ENCODE assay signal across 12 cellular contexts in the genomic region with DNA sequence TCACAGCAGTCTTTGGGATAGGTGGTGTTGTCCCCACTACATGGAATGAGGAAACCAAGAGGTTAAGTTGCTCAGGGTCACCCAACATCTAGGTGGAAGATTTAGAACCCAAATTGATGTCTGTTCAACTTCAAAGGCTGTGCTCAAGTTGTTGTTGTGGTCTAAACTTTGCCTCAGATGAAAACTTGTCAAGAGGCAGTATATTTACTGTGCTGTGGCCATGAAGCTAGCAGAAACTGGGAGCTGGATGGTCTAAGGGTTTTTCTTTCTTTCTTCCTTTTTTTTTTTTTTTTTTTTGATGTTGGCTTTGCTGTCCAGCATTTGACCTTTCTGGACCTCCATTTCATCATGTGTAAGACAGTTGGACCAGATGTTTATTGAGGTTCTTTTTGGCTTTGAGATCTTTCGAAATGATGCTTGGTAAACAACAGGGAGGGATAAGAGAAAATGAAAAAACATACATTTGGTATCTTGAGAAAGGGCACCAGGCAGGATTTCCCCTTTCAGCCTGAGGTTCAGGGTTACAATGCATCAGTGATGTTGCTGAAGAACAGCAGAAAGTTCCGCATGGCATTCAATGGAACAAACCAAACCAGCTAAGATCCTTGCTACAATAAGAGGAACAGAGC.
DNase-seq lines count a peak whose midpoint lies in the region; ATAC-seq lines count a peak whose summit lies in the region.
"Had no signal": no experiment of that assay in that cellular context is flagged by ENCODE, and none has a peak within 500 bp of the region (broad histone marks: within the 10 kb centered on the region; RNA-seq: fewer than 3 reads in every experiment).

No MANE protein-coding gene starts in this region.

- DNase-seq in MV-4-11 (lab: John Stamatoyannopoulos, UW) (peak; percentile 90), iris pigment epithelial cell (ENCODE audit: low read depth) (peak; percentile 16), medulla oblongata (ENCODE audit: extremely low spot score) (no peak), GF-D8 (lab: John Stamatoyannopoulos, UW) (no peak), mesendoderm (no peak)
- DNase-seq: effector memory CD4-positive, alpha-beta T cell; NCI-H1436 treated with DMSO at 0.1 percent for 48 hours had no signal

- H3K4me3 ChIP-seq in mesendoderm (ENCODE audit: low read length) = no peak overlapping the region
- H3K4me3 ChIP-seq: tibial nerve had no signal

- H3K27me3 ChIP-seq in mesendoderm (ENCODE audit: insufficient read depth, low read length, poor library complexity) = no peaks in the 10 kb centered on the region
- H3K27me3 ChIP-seq: tibial nerve had no signal

- no peak overlapping the region for H3K56ac ChIP-seq in mesendoderm (ENCODE audit: low read length)

- H3K79me2 ChIP-seq in mesendoderm (ENCODE audit: control insufficient read depth, insufficient read depth, low read length) = no peaks in the 10 kb centered on the region

- no peak overlapping the region for H3K23ac ChIP-seq in mesendoderm (ENCODE audit: low read length)

- WGBS in mesendoderm (ENCODE audit: extremely low coverage, insufficient coverage, low lambda C conversion rate) = no CpG with 5 or more reads among the region's 2 CpGs

- H3K4me2 ChIP-seq in mesendoderm (ENCODE audit: low read length) = no peak overlapping the region

- H3K79me1 ChIP-seq in mesendoderm (ENCODE audit: low read length) = no peaks in the 10 kb centered on the region

- H4K5ac ChIP-seq in mesendoderm (ENCODE audit: low read length) = no peak overlapping the region

- no peak overlapping the region for H2BK15ac ChIP-seq in mesendoderm (replicated peaks; ENCODE audit: low read depth)

- no peak overlapping the region for H3K27ac ChIP-seq in mesendoderm (ENCODE audit: low read depth, low read length)
- H3K27ac ChIP-seq: tibial nerve had no signal

- H2BK120ac ChIP-seq in mesendoderm (ENCODE audit: low read depth, low read length) = no peak overlapping the region

- H3K4ac ChIP-seq in mesendoderm (ENCODE audit: low read depth, low read length) = no peak overlapping the region

- no peaks in the 10 kb centered on the region for H3K36me3 ChIP-seq in mesendoderm (ENCODE audit: control insufficient read depth, insufficient read depth, low read length)
- H3K36me3 ChIP-seq: tibial nerve had no signal

- no peaks in the 10 kb centered on the region for H3K4me1 ChIP-seq in mesendoderm (ENCODE audit: control insufficient read depth, low read depth, low read length)
- H3K4me1 ChIP-seq: tibial nerve had no signal

- H2BK5ac ChIP-seq in mesendoderm (ENCODE audit: low read length) = no peak overlapping the region

- no peak overlapping the region for H2AK5ac ChIP-seq in mesendoderm (ENCODE audit: low read length)

- no peak overlapping the region for H3K9ac ChIP-seq in mesendoderm (ENCODE audit: low read length)

- no peak overlapping the region for H4K8ac ChIP-seq in mesendoderm (ENCODE audit: low read depth, low read length)

- H3K18ac ChIP-seq in mesendoderm (ENCODE audit: low read length) = no peak overlapping the region

- ATAC-seq in GM18499 (IDR thresholded peaks at IDR 0.05; ENCODE audit: insufficient read depth, unreplicated experiment) (peak; percentile 40), GM21390 (IDR thresholded peaks at IDR 0.05; ENCODE audit: unreplicated experiment) (peak; percentile 65), HG03135 (IDR thresholded peaks at IDR 0.05; ENCODE audit: unreplicated experiment) (no peak)
- ATAC-seq: sciatic nerve had no signal

Comparison
In these comparisons a context has a peak if more than half of its experiments do, and no peak if none do; other contexts are left out.
1. DNase-seq: peak in MV-4-11 (single experiment) and iris pigment epithelial cell (single experiment); none in medulla oblongata (single experiment), GF-D8 (single experiment) and mesendoderm (single experiment).